In genomic region chrX:48491809-48492208, GRCh38 we compare ENCODE assay signal across 25 cellular contexts. TPM values are rescaled to one million over a fixed set of nuclear protein-coding genes. Genes with fewer than 3 reads are reported as not detected.
A peak's percentile ranks its signal among the peaks of the same experiment; 100 is the strongest.
DNase-seq lines count a peak whose midpoint lies in the region; ATAC-seq, FAIRE-seq and TF ChIP-seq lines count a peak whose summit lies in the region.
"Had no signal": no experiment of that assay in that cellular context is flagged by ENCODE, and none has a peak within 500 bp of the region (broad histone marks: within the 10 kb centered on the region; RNA-seq: fewer than 3 reads in every experiment).

No MANE protein-coding gene starts in this region.

- no TSS peak for BruUV-seq in IMR-90 (replicated peaks; lab: Mats Ljungman, UMichigan)

- ATAC-seq in IMR-90 (ENCODE audit: low read depth) (no peak), HG02885 (IDR thresholded peaks at IDR 0.05; ENCODE audit: poor library complexity, unreplicated experiment) (no peak)
- ATAC-seq: activated CD8-positive, alpha-beta T cell treated with anti-CD3 and anti-CD28 coated beads, Interleukin-2, amount 10 ng/mL, durations not matched to agents 7 days and 5 days; GM12878; natural killer cell treated with Interleukin-12 subunit alpha and Interleukin-12 subunit beta and Interleukin-15 and Interleukin-18, amount 100 ng/mL, for 72 hours; SK-N-SH treated with all-trans-retinoic acid at 6 μM for 48 hours; upper lobe of right lung had no signal

- POLR2A ChIA-PET in IMR-90 (lab: Charles Lee; ENCODE audit: unreplicated experiment) = no interaction called here

- H3K23ac ChIP-seq in IMR-90 (ENCODE audit: low read depth, low read length) = no peak overlapping the region

- H3K56ac ChIP-seq in IMR-90 (ENCODE audit: extremely low read depth, insufficient read depth, low read length) = no peak overlapping the region

- H2BK15ac ChIP-seq in IMR-90 (ENCODE audit: low read depth, low read length) = peak overlapping the region; percentile 91; the same call in 1 of the 3 replicates

- H3K4me2 ChIP-seq in IMR-90 (ENCODE audit: low read depth, low read length) (no peak overlapping the region), Karpas-422 (ENCODE audit: low read depth, low read length, poor library complexity, severe bottlenecking) (no peak overlapping the region)

- H3K4me1 ChIP-seq in IMR-90 (ENCODE audit: control insufficient read depth, insufficient read depth, low read length) = peaks cover 5% of the 10 kb centered on the region
- H3K4me1 ChIP-seq in mesodermal cell (ENCODE audit: control insufficient read depth, insufficient read depth, low read length, poor library complexity, severe bottlenecking) = peaks cover 6% of the 10 kb centered on the region
- H3K4me1 ChIP-seq in Karpas-422 (ENCODE audit: low read length) = no peaks in the 10 kb centered on the region
- H3K4me1 ChIP-seq: parathyroid adenoma, upper lobe of right lung had no signal

- 79% methylated on average over 7 of the region's 9 CpGs; no CpG with 5 or more reads in 1 of the 2 experiments for WGBS in IMR-90 (ENCODE audit: extremely low coverage in 2 of 2, insufficient read length in 1 of 2), 2 experiments
- 92 to 94% methylated on average over 3 to 5 of the region's 9 CpGs for WGBS in mesodermal cell (ENCODE audit: insufficient coverage in 2 of 2), 2 experiments

- H3K9me3 ChIP-seq in IMR-90 (ENCODE audit: control insufficient read depth, insufficient read depth, low read length) = no peaks in the 10 kb centered on the region; the same call in 1 of the 2 replicates
- H3K9me3 ChIP-seq in mesodermal cell (ENCODE audit: control insufficient read depth, low read length) = no peaks in the 10 kb centered on the region
- H3K9me3 ChIP-seq in Karpas-422 (ENCODE audit: low read length) = no peaks in the 10 kb centered on the region
- H3K9me3 ChIP-seq: upper lobe of right lung had no signal

- H3K4me3 ChIP-seq in IMR-90 (ENCODE audit: insufficient read depth, low read depth, low read length) = no peak overlapping the region
- no peak overlapping the region for H3K4me3 ChIP-seq in bronchial epithelial cell (ENCODE audit: low read depth, low read length)
- no peak overlapping the region for H3K4me3 ChIP-seq in mesodermal cell (ENCODE audit: extremely low read depth, insufficient read depth, low read length, poor library complexity, severe bottlenecking)
- H3K4me3 ChIP-seq in Karpas-422 (ENCODE audit: low read length) = no peak overlapping the region
- H3K4me3 ChIP-seq: GM12878, upper lobe of right lung had no signal

- dilution Hi-C loops in IMR-90 (cut with HindIII; ENCODE audit: low sequenced_read_pairs, unreplicated experiment) = no loop called here

- H3K36me3 ChIP-seq in IMR-90 (ENCODE audit: control insufficient read depth, insufficient read depth, low read length) (peaks cover 3% of the 10 kb centered on the region; the same call in 1 of the 2 replicates), bronchial epithelial cell (ENCODE audit: control insufficient read depth, insufficient read depth, low read length) (no peaks in the 10 kb centered on the region), mesodermal cell (ENCODE audit: control insufficient read depth, insufficient read depth, low read length) (no peaks in the 10 kb centered on the region), Karpas-422 (ENCODE audit: insufficient read depth, low read length) (no peaks in the 10 kb centered on the region)
- H3K36me3 ChIP-seq: upper lobe of right lung had no signal

- no peaks in the 10 kb centered on the region for H4K20me1 ChIP-seq in IMR-90 (ENCODE audit: insufficient read depth, low read length)
- H4K20me1 ChIP-seq in Karpas-422 (ENCODE audit: insufficient read depth, low read depth, low read length) = no peaks in the 10 kb centered on the region

- FAIRE-seq in bronchial epithelial cell (lab: Jason Lieb, UNC) = peak; percentile 60
- no peak for FAIRE-seq in D721Med (lab: Jason Lieb, UNC)
- FAIRE-seq: endometrium, GM12878, islet of Langerhans had no signal

- no peak for DNase-seq in IMR-90
- no peak for DNase-seq in bronchial epithelial cell (ENCODE audit: low read depth)
- no peak for DNase-seq in Karpas-422
- DNase-seq in DMS53 (lab: John Stamatoyannopoulos, UW) = no peak
- DNase-seq in D721Med (ENCODE audit: insufficient read length, low spot score) = no peak
- DNase-seq: activated CD8-positive, alpha-beta T cell treated with anti-CD3 and anti-CD28 coated beads, Interleukin-2, amount 10 ng/mL, durations not matched to agents 7 days and 5 days; activated T-cell treated with anti-CD3 and anti-CD28 coated beads for 4 hours; anterior cingulate cortex; caudate nucleus; CD4-positive, alpha-beta memory T cell; H7; left ventricle myocardium superior; NCI-H1436 treated with DMSO at 0.1 percent for 48 hours; NCI-H446 treated with DMSO at 0.1 percent for 48 hours; stimulated activated CD4-positive, alpha-beta T cell treated with anti-CD3 and anti-CD28 coated beads, Interleukin-2, amount 100 ng/mL, for 48 hours; T-helper 2 cell; upper lobe of right lung had no signal

- peak overlapping the region; percentile 44 for H2AK5ac ChIP-seq in IMR-90 (ENCODE audit: low read depth, low read length)

- H3K4ac ChIP-seq in IMR-90 (ENCODE audit: low read depth, low read length) = peak overlapping the region; percentile 78

- H3K27me3 ChIP-seq in IMR-90 (ENCODE audit: control insufficient read depth, insufficient read depth, low read length) (no peaks in the 10 kb centered on the region), bronchial epithelial cell (ENCODE audit: control insufficient read depth, insufficient read depth, low read length) (no peaks in the 10 kb centered on the region), Karpas-422 (ENCODE audit: low read length) (no peaks in the 10 kb centered on the region)
- H3K27me3 ChIP-seq: upper lobe of right lung had no signal

- H4K5ac ChIP-seq in IMR-90 (ENCODE audit: low read depth, low read length) = no peak overlapping the region

- in situ Hi-C loops in IMR-90 (cut with MboI; ENCODE audit: low sequenced_read_pairs) = loop anchor here (10.0 kb wide), 1 partner anchor 407 kb away; no protein-coding TSS in a partner anchor

- no peak overlapping the region for H3K9ac ChIP-seq in IMR-90 (ENCODE audit: low read depth, low read length)
- H3K9ac ChIP-seq in Karpas-422 (ENCODE audit: low read length) = no peak overlapping the region
- H3K9ac ChIP-seq: parathyroid adenoma had no signal

- peak overlapping the region; percentile 31 to 54; a peak in 2 of 4 replicates for H4K8ac ChIP-seq in IMR-90 (ENCODE audit: low read depth in 2 of 2, low read length in 2 of 2)

- H3K9me1 ChIP-seq in IMR-90 (ENCODE audit: insufficient read depth, low read length) = peaks cover 13% of the 10 kb centered on the region

- H3K79me2 ChIP-seq in Karpas-422 (ENCODE audit: low read length) = no peaks in the 10 kb centered on the region
- H3K79me2 ChIP-seq: parathyroid adenoma had no signal

- H2BK120ac ChIP-seq in IMR-90 (ENCODE audit: low read depth, low read length) = peak overlapping the region; percentile 73

- peak overlapping the region; percentile 68 for H2AFZ ChIP-seq in IMR-90 (replicated peaks; ENCODE audit: low read length, poor library complexity)
- H2AFZ ChIP-seq in Karpas-422 (ENCODE audit: low read length) = no peak overlapping the region
- H2AFZ ChIP-seq: parathyroid adenoma had no signal

- no peak for TF ChIP-seq RAD21 in IMR-90 (IDR thresholded peaks at IDR 0.05; ENCODE audit: low read length)

- TF ChIP-seq CTCF in IMR-90 (conservative IDR thresholded peaks at IDR 0.05; ENCODE audit: low read depth, low read length) = no peak
- TF ChIP-seq CTCF in bronchial epithelial cell (IDR thresholded peaks at IDR 0.05; ENCODE audit: insufficient read depth, low read length, severe bottlenecking) = no peak
- TF ChIP-seq CTCF in D721Med (IDR thresholded peaks at IDR 0.05; ENCODE audit: insufficient read depth, missing control alignments) = no peak

- no peak overlapping the region for H2BK5ac ChIP-seq in IMR-90 (ENCODE audit: low read depth, low read length, poor library complexity, severe bottlenecking)

- CTCF ChIA-PET in IMR-90 (lab: Yijun Ruan, JAX) = no interaction called here

- no peaks in the 10 kb centered on the region for H3K9me2 ChIP-seq in Karpas-422 (replicated peaks; ENCODE audit: insufficient read depth, low read length)

- no peak for TF ChIP-seq POLR2A in IMR-90 (IDR thresholded peaks at IDR 0.05; ENCODE audit: low read depth, low read length)

- no peak overlapping the region for H3K18ac ChIP-seq in IMR-90 (ENCODE audit: low read depth, low read length)

- intact Hi-C loops in IMR-90 (cut with micrococcal nuclease) = loop anchor here (5.0 kb wide), 2 partner anchors 465 to 655 kb away; partner anchors contain the start of gene ZNF81

- H3K79me1 ChIP-seq in IMR-90 (ENCODE audit: low read depth in 1 of 2, low read length in 2 of 2) = no peaks in the 10 kb centered on the region

- H2BK20ac ChIP-seq in IMR-90 (ENCODE audit: low read depth, low read length) = peak overlapping the region; percentile 57; the same call in 1 of the 2 replicates

- H4K91ac ChIP-seq in IMR-90 (ENCODE audit: insufficient read depth, low read depth, low read length) = peak overlapping the region; percentile 23; the same call in 1 of the 2 replicates

- H3K27ac ChIP-seq in IMR-90 (ENCODE audit: insufficient read depth, low read length) (no peak overlapping the region), mesodermal cell (ENCODE audit: low read depth, low read length, severe bottlenecking) (peak overlapping the region; percentile 69), Karpas-422 (ENCODE audit: low read length) (no peak overlapping the region)
- H3K27ac ChIP-seq: parathyroid adenoma, upper lobe of right lung had no signal

- peak overlapping the region; percentile 83 for H2AK9ac ChIP-seq in IMR-90 (replicated peaks; ENCODE audit: low read depth, low read length, poor library complexity)

- peak overlapping the region; percentile 44; the same call in 1 of the 2 replicates for H3K14ac ChIP-seq in IMR-90 (replicated peaks; ENCODE audit: low read depth, low read length)

RNA-seq across cellular contexts. Expression of gene FTSJ1, which starts 15.8 kb away (rescaled TPM):
- 54.2 and 59.9 TPM in 2 replicates for total RNA-seq in IMR-90 (2012; rRNA removed)
- 50.8 and 60.0 TPM in 2 replicates for polyA plus RNA-seq in IMR-90 (2012; rRNA removed)
- polyA plus RNA-seq in IMR-90 (2012; cell fraction: cytosol; rRNA removed) = 35.2 and 50.8 TPM in 2 replicates
- 80.0 and 116 TPM in 2 replicates for polyA plus RNA-seq in IMR-90 (2012; cell fraction: nucleus; rRNA removed; ENCODE audit: low replicate concordance)
- 131 and 154 TPM in 2 replicates for total RNA-seq in bronchial epithelial cell
- polyA plus RNA-seq in mesodermal cell (2013, experiment 1 of 2) = 53.2 TPM
- 47.2 TPM for polyA plus RNA-seq in mesodermal cell (2013, experiment 2 of 2)
- total RNA-seq in Karpas-422 (2014; rRNA removed; shearing (Covaris generic); ENCODE audit: low replicate concordance) = 22.9 and 36.3 TPM in 2 replicates

RNA-seq across cellular contexts. Expression of gene PORCN, which starts 17.0 kb away (rescaled TPM):
- total RNA-seq in IMR-90 (2012; rRNA removed) (3.3 and 4.1 TPM in 2 replicates), bronchial epithelial cell (33.4 and 46.2 TPM in 2 replicates)
- 10.1 and 11.6 TPM in 2 replicates for polyA plus RNA-seq in IMR-90 (2012; rRNA removed)
- 16.1 and 17.2 TPM in 2 replicates for polyA plus RNA-seq in IMR-90 (2012; cell fraction: cytosol; rRNA removed)
- 12.9 and 36.2 TPM in 2 replicates for polyA plus RNA-seq in IMR-90 (2012; cell fraction: nucleus; rRNA removed; ENCODE audit: low replicate concordance)
- polyA plus RNA-seq in mesodermal cell (2013, experiment 1 of 2) = 24.8 TPM
- polyA plus RNA-seq in mesodermal cell (2013, experiment 2 of 2) = 18.2 TPM
- 0.29 TPM in 1 of 2 replicates, not detected in the other for total RNA-seq in Karpas-422 (2014; rRNA removed; shearing (Covaris generic); ENCODE audit: low replicate concordance)

RNA-seq across cellular contexts. Expression of gene SLC38A5, which starts 21.7 kb away (rescaled TPM):
- total RNA-seq in IMR-90 (2012; rRNA removed) (12.2 and 12.8 TPM in 2 replicates), bronchial epithelial cell (134 and 348 TPM in 2 replicates)
- polyA plus RNA-seq in IMR-90 (2012; rRNA removed) = 20.0 and 20.4 TPM in 2 replicates
- 12.7 and 26.2 TPM in 2 replicates for polyA plus RNA-seq in IMR-90 (2012; cell fraction: cytosol; rRNA removed)
- polyA plus RNA-seq in IMR-90 (2012; cell fraction: nucleus; rRNA removed; ENCODE audit: low replicate concordance) = 22.6 and 42.7 TPM in 2 replicates
- polyA plus RNA-seq in mesodermal cell (2013, experiment 1 of 2) = 7.7 TPM
- 3.4 TPM for polyA plus RNA-seq in mesodermal cell (2013, experiment 2 of 2)
- not detected in 2 replicates for total RNA-seq in Karpas-422 (2014; rRNA removed; shearing (Covaris generic); ENCODE audit: low replicate concordance)

RNA-seq across cellular contexts. Expression of gene EBP, which starts 29.8 kb away (rescaled TPM):
- total RNA-seq in IMR-90 (2012; rRNA removed) (66.7 and 78.9 TPM in 2 replicates), bronchial epithelial cell (122 and 244 TPM in 2 replicates)
- polyA plus RNA-seq in IMR-90 (2012; rRNA removed) = 39.4 and 43.2 TPM in 2 replicates
- 41.8 and 48.6 TPM in 2 replicates for polyA plus RNA-seq in IMR-90 (2012; cell fraction: cytosol; rRNA removed)
- 24.3 and 62.6 TPM in 2 replicates for polyA plus RNA-seq in IMR-90 (2012; cell fraction: nucleus; rRNA removed; ENCODE audit: low replicate concordance)
- 157 TPM for polyA plus RNA-seq in mesodermal cell (2013, experiment 1 of 2)
- 126 TPM for polyA plus RNA-seq in mesodermal cell (2013, experiment 2 of 2)
- total RNA-seq in Karpas-422 (2014; rRNA removed; shearing (Covaris generic); ENCODE audit: low replicate concordance) = 50.2 and 90.6 TPM in 2 replicates

RNA-seq across cellular contexts. Expression of gene TBC1D25, which starts 47.7 kb away (rescaled TPM):
- total RNA-seq in IMR-90 (2012; rRNA removed) (8.3 and 11.3 TPM in 2 replicates), bronchial epithelial cell (3.8 and 3.9 TPM in 2 replicates)
- polyA plus RNA-seq in IMR-90 (2012; rRNA removed) = 15.9 and 18.2 TPM in 2 replicates
- polyA plus RNA-seq in IMR-90 (2012; cell fraction: cytosol; rRNA removed) = 18.8 and 23.9 TPM in 2 replicates
- 17.2 and 33.1 TPM in 2 replicates for polyA plus RNA-seq in IMR-90 (2012; cell fraction: nucleus; rRNA removed; ENCODE audit: low replicate concordance)
- 9.4 TPM for polyA plus RNA-seq in mesodermal cell (2013, experiment 1 of 2)
- polyA plus RNA-seq in mesodermal cell (2013, experiment 2 of 2) = 7.7 TPM
- total RNA-seq in Karpas-422 (2014; rRNA removed; shearing (Covaris generic); ENCODE audit: low replicate concordance) = 3.1 and 14.4 TPM in 2 replicates
